Comparison of ENCODE assay signal across 1 cellular context in genomic region chr10:44161196-44161595, GRCh38.
TF ChIP-seq lines count a peak whose summit lies in the region.

No MANE protein-coding gene starts in this region.

TF ChIP-seq in GM23338, 12 proteins besides CTCF, POLR2A, EP300 and RAD21 (continued from another document):
- no peak for TF ChIP-seq ZNF462 (CRISPR knock-in tag; IDR thresholded peaks at IDR 0.05)
